Comparison of ENCODE assay signal across 7 cellular contexts in genomic region chr18:14693882-14694281, GRCh38. TPM values are rescaled to one million over a fixed set of nuclear protein-coding genes. Genes with fewer than 3 reads are reported as not detected.
"Had no signal": no experiment of that assay in that cellular context is flagged by ENCODE, and none has a peak within 500 bp of the region (broad histone marks: within the 10 kb centered on the region; RNA-seq: fewer than 3 reads in every experiment).

No MANE protein-coding gene starts in this region.

RNA-seq across cellular contexts. Expression of gene ANKRD30B, which starts 54.1 kb away (rescaled TPM):
- total RNA-seq: activated CD4-positive, alpha-beta memory T cell treated with anti-CD3 and anti-CD28 coated beads for 36 hours; activated naive CD8-positive, alpha-beta T cell treated with anti-CD3 and anti-CD28 coated beads for 36 hours; activated T-cell treated with anti-CD3 and anti-CD28 coated beads, Interleukin-2, amount 50 U/mL, for 4 hours; activated T-helper 1 cell treated with anti-CD3 and anti-CD28 coated beads, Interleukin-12 subunit alpha, Interleukin-12 subunit beta, Interleukin-2, Interleukin-4 antibody, amounts not matched to agents 30 ng/mL and 10 ng/mL and 1 ng/mL, durations not matched to agents 14 hours and 24 hours and 36 hours; astrocyte; cardiac septum; Right ventricle myocardium superior had no signal
